Comparison of ENCODE assay signal across 21 cellular contexts in the genomic region with DNA sequence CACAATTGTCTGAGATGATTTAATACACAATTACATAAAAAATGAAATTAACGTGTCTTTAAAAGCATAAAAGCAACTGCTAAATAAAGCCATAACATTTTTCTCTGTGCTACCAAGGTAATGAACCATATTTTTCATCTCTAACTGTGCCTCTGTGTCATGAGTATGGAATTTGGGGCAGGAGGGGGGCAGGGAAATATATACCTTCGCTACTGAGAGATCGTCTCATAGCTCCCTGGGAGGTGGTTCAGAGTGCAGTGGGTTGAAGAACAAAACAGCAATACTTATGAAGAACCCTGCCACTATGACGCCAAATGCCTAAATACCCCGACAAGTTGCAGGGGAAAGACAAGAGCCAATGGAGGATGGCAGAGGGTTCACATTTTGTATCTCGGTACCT.
"Had no signal": no experiment of that assay in that cellular context is flagged by ENCODE, and none has a peak within 500 bp of the region (broad histone marks: within the 10 kb centered on the region; RNA-seq: fewer than 3 reads in every experiment).

No MANE protein-coding gene starts in this region.

- H3K9me3 ChIP-seq: colonic mucosa, gastrocnemius medialis, lower lobe of right lung, tibial artery had no signal

- FAIRE-seq: endothelial cell of umbilical vein, keratinocyte had no signal

- H3K4me1 ChIP-seq: colonic mucosa, gastrocnemius medialis, lower lobe of right lung, neural progenitor cell, tibial artery had no signal

- H3K36me3 ChIP-seq: brain microvascular endothelial cell, colonic mucosa, gastrocnemius medialis, lower lobe of right lung, neural progenitor cell, tibial artery had no signal

- H2AFZ ChIP-seq: neural progenitor cell had no signal

- H3K4me3 ChIP-seq: colonic mucosa, dorsolateral prefrontal cortex, gastrocnemius medialis, lower lobe of right lung, neural progenitor cell, tibial artery had no signal

- DNase-seq: activated CD4-positive, alpha-beta memory T cell treated with anti-CD3 and anti-CD28 coated beads, Interleukin-2, amount 10 ng/mL, durations not matched to agents 7 days and 5 days; activated CD4-positive, alpha-beta T cell treated with anti-CD3 and anti-CD28 coated beads, Interleukin-2, amount 10 ng/mL, durations not matched to agents 24 days and 14 days; activated effector memory CD4-positive, alpha-beta T cell treated with anti-CD3 and anti-CD28 coated beads, Interleukin-2, amount 50 U/mL, for 16 hours; activated naive CD4-positive, alpha-beta T cell treated with anti-CD3 and anti-CD28 coated beads, Interleukin-2, amount 10 ng/mL, durations not matched to agents 7 days and 5 days; activated T-cell treated with anti-CD3 and anti-CD28 coated beads, Interleukin-2, amount 50 U/mL, for 72 hours; brain microvascular endothelial cell; colonic mucosa; dorsolateral prefrontal cortex; effector memory CD8-positive, alpha-beta T cell; gastrocnemius medialis; head of caudate nucleus; lower lobe of right lung; naive thymus-derived CD8-positive, alpha-beta T cell; stimulated activated CD4-positive, alpha-beta T cell treated with anti-CD3 and anti-CD28 coated beads, Interleukin-1b, Interleukin-23, amount 100 ng/mL, for 48 hours; stimulated activated naive CD8-positive, alpha-beta T cell treated with anti-CD3 and anti-CD28 coated beads, Interleukin-15, amount 100 ng/mL, for 72 hours; tibial artery had no signal

- H3K27ac ChIP-seq: brain microvascular endothelial cell, colonic mucosa, dorsolateral prefrontal cortex, gastrocnemius medialis, lower lobe of right lung, neural progenitor cell, tibial artery had no signal

- H3K4me2 ChIP-seq: neural progenitor cell had no signal

- H3K27me3 ChIP-seq: brain microvascular endothelial cell, colonic mucosa, dorsolateral prefrontal cortex, gastrocnemius medialis, neural progenitor cell, tibial artery had no signal

- ATAC-seq: activated T-cell treated with anti-CD3 and anti-CD28 coated beads, Interleukin-2, amount 50 U/mL, for 72 hours; effector memory CD8-positive, alpha-beta T cell; esophagus mucosa; gastrocnemius medialis; left lobe of liver; lower lobe of right lung; naive thymus-derived CD8-positive, alpha-beta T cell; stimulated activated naive CD8-positive, alpha-beta T cell treated with anti-CD3 and anti-CD28 coated beads, Interleukin-15, amount 100 ng/mL, for 72 hours had no signal

- H3K9ac ChIP-seq: neural progenitor cell had no signal
